Comparison of ENCODE assay signal across 23 cellular contexts in the genomic region with DNA sequence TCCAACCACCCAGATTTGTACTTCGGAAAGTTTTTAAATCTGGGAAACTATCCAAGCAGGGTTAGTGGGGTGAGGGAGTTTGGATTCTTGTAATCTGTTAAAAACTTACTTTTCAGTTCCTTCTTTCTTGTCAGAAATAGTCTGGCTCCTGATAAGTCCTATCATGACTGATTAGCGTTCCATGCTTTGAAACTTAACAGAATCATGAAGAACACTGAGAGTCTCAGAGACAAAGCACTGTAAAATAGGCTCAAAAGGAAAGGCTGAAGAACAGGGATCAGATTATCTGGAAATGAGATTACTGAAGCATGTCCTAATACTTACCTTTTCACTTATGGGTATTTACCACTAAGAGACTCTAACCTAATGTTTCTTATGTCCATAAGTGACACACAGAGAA.
DNase-seq lines count a peak whose midpoint lies in the region; ATAC-seq, FAIRE-seq and TF ChIP-seq lines count a peak whose summit lies in the region.
"Had no signal": no experiment of that assay in that cellular context is flagged by ENCODE, and none has a peak within 500 bp of the region (broad histone marks: within the 10 kb centered on the region; RNA-seq: fewer than 3 reads in every experiment).

No MANE protein-coding gene starts in this region.

- DNase-seq in CD1c-positive myeloid dendritic cell (ENCODE audit: extremely low spot score) (peak; percentile 12), IMR-90 (no peak), mesendoderm (peak; percentile 86), EL (no peak), SHP77 (lab: John Stamatoyannopoulos, UW) (no peak), urothelium cell line (ENCODE audit: low spot score) (no peak), ACHN (no peak)
- DNase-seq: BE2C; CD4-positive, CD25-positive, alpha-beta regulatory T cell; DMS79; Karpas-422; NCI-H1092 treated with DMSO at 0.1 percent for 48 hours; NCI-H1436 treated with DMSO at 0.1 percent for 48 hours; NCI-H1930; NCI-H226; NCI-H510A treated with DMSO at 0.1 percent for 48 hours; NCI-H748 treated with DMSO at 0.1 percent for 48 hours; Peyer's patch; SW 1271 had no signal

- no peak overlapping the region for H3K9ac ChIP-seq in IMR-90 (ENCODE audit: low read depth, low read length)
- no peak overlapping the region for H3K9ac ChIP-seq in mesendoderm (ENCODE audit: low read length)

- no peak overlapping the region for H2AK9ac ChIP-seq in IMR-90 (replicated peaks; ENCODE audit: low read depth, low read length, poor library complexity)

- H2BK15ac ChIP-seq in IMR-90 (ENCODE audit: low read depth, low read length) = peak overlapping the region; percentile 70; the same call in 1 of the 3 replicates
- H2BK15ac ChIP-seq in mesendoderm (replicated peaks; ENCODE audit: low read depth) = no peak overlapping the region

- H3K36me3 ChIP-seq in IMR-90 (ENCODE audit: control insufficient read depth, insufficient read depth, low read length) (no peaks in the 10 kb centered on the region), mesendoderm (ENCODE audit: control insufficient read depth, insufficient read depth, low read length) (no peaks in the 10 kb centered on the region)
- H3K36me3 ChIP-seq: BE2C, Peyer's patch, SJSA1 had no signal

- H3K4me3 ChIP-seq in IMR-90 (ENCODE audit: insufficient read depth, low read depth, low read length) (no peak overlapping the region), mesendoderm (ENCODE audit: low read length) (no peak overlapping the region)
- H3K4me3 ChIP-seq: A549, Peyer's patch, SJSA1 had no signal

- H4K20me1 ChIP-seq in IMR-90 (ENCODE audit: insufficient read depth, low read length) = no peaks in the 10 kb centered on the region

- CTCF ChIA-PET in IMR-90 (lab: Yijun Ruan, JAX) = no interaction called here

- POLR2A ChIA-PET in IMR-90 (lab: Charles Lee; ENCODE audit: unreplicated experiment) = no interaction called here

- no peaks in the 10 kb centered on the region for H3K79me1 ChIP-seq in IMR-90 (ENCODE audit: low read depth in 1 of 2, low read length in 2 of 2)
- no peaks in the 10 kb centered on the region for H3K79me1 ChIP-seq in mesendoderm (ENCODE audit: low read length)

- no peak overlapping the region for H3K56ac ChIP-seq in IMR-90 (ENCODE audit: extremely low read depth, insufficient read depth, low read length)
- H3K56ac ChIP-seq in mesendoderm (ENCODE audit: low read length) = no peak overlapping the region

- in situ Hi-C loops in IMR-90 (cut with MboI; ENCODE audit: low sequenced_read_pairs) = no loop called here
- in situ Hi-C loops in ACHN (cut with HindIII; ENCODE audit: low pct_ligation_motif_present, low pct_unique_long_range_greater_than_20kb, low sequenced_read_pairs) = no loop called here

- H3K27me3 ChIP-seq in IMR-90 (ENCODE audit: control insufficient read depth, insufficient read depth, low read length) = no peaks in the 10 kb centered on the region
- no peaks in the 10 kb centered on the region for H3K27me3 ChIP-seq in mesendoderm (ENCODE audit: insufficient read depth, low read length, poor library complexity)
- H3K27me3 ChIP-seq: BE2C, Peyer's patch, SJSA1 had no signal

- H3K27ac ChIP-seq in IMR-90 (ENCODE audit: insufficient read depth, low read length) = no peak overlapping the region
- no peak overlapping the region for H3K27ac ChIP-seq in mesendoderm (ENCODE audit: low read depth, low read length)
- H3K27ac ChIP-seq: A549, SJSA1 had no signal

- intact Hi-C loops in IMR-90 (cut with micrococcal nuclease) = no loop called here

- H2BK20ac ChIP-seq in IMR-90 (ENCODE audit: low read depth, low read length) = no peak overlapping the region

- dilution Hi-C loops in IMR-90 (cut with HindIII; ENCODE audit: low sequenced_read_pairs, unreplicated experiment) = no loop called here

- H3K9me1 ChIP-seq in IMR-90 (ENCODE audit: insufficient read depth, low read length) = 0 out of 2 replicates have a peak, but pooled peaks cover 2% of the 10 kb centered on the region

- no peak overlapping the region; the same call in 1 of the 2 replicates for H2AK5ac ChIP-seq in IMR-90 (ENCODE audit: low read depth, low read length)
- no peak overlapping the region for H2AK5ac ChIP-seq in mesendoderm (ENCODE audit: low read length)

- ATAC-seq in IMR-90 (ENCODE audit: low read depth) (no peak), SK-N-SH treated with all-trans-retinoic acid at 6 μM for 48 hours (peak; percentile 86)
- ATAC-seq: A549 had no signal

- H3K79me2 ChIP-seq in mesendoderm (ENCODE audit: control insufficient read depth, insufficient read depth, low read length) = no peaks in the 10 kb centered on the region

- H2BK5ac ChIP-seq in IMR-90 (ENCODE audit: low read depth, low read length, poor library complexity, severe bottlenecking) (no peak overlapping the region), mesendoderm (ENCODE audit: low read length) (no peak overlapping the region)

- TF ChIP-seq POLR2A in IMR-90 (IDR thresholded peaks at IDR 0.05; ENCODE audit: low read depth, low read length) = no peak

- WGBS in IMR-90 (ENCODE audit: extremely low coverage in 2 of 2, insufficient read length in 1 of 2), 2 experiments = no CpG with 5 or more reads among the region's 2 CpGs
- no CpG with 5 or more reads among the region's 2 CpGs for WGBS in mesendoderm (ENCODE audit: extremely low coverage, insufficient coverage, low lambda C conversion rate)

- BruUV-seq in IMR-90 (replicated peaks; lab: Mats Ljungman, UMichigan) = no TSS peak

- H3K4ac ChIP-seq in IMR-90 (ENCODE audit: low read depth, low read length) (no peak overlapping the region), mesendoderm (ENCODE audit: low read depth, low read length) (no peak overlapping the region)

- TF ChIP-seq RAD21 in IMR-90 (IDR thresholded peaks at IDR 0.05; ENCODE audit: low read length) = no peak

- peak overlapping the region; percentile 59; the same call in 1 of the 2 replicates for H3K18ac ChIP-seq in IMR-90 (ENCODE audit: low read depth, low read length)
- H3K18ac ChIP-seq in mesendoderm (ENCODE audit: low read length) = no peak overlapping the region

- no peak for TF ChIP-seq CTCF in IMR-90 (conservative IDR thresholded peaks at IDR 0.05; ENCODE audit: low read depth, low read length)

- H4K5ac ChIP-seq in IMR-90 (ENCODE audit: low read depth, low read length) (no peak overlapping the region), mesendoderm (ENCODE audit: low read length) (no peak overlapping the region)

- no peak overlapping the region for H4K91ac ChIP-seq in IMR-90 (ENCODE audit: insufficient read depth, low read depth, low read length)

- H3K14ac ChIP-seq in IMR-90 (replicated peaks; ENCODE audit: low read depth, low read length) = no peak overlapping the region

- FAIRE-seq in urothelium cell line (lab: Jason Lieb, UNC) = no peak
- FAIRE-seq: A549, H1 had no signal

- H3K23ac ChIP-seq in IMR-90 (ENCODE audit: low read depth, low read length) (no peak overlapping the region), mesendoderm (ENCODE audit: low read length) (no peak overlapping the region)

- H3K4me1 ChIP-seq in IMR-90 (ENCODE audit: control insufficient read depth, insufficient read depth, low read length) (peaks cover 13% of the 10 kb centered on the region), mesendoderm (ENCODE audit: control insufficient read depth, low read depth, low read length) (peaks cover 6% of the 10 kb centered on the region)

- no peak overlapping the region for H2BK120ac ChIP-seq in IMR-90 (ENCODE audit: low read depth, low read length)
- peak overlapping the region; percentile 64 for H2BK120ac ChIP-seq in mesendoderm (ENCODE audit: low read depth, low read length)

- H2AFZ ChIP-seq in IMR-90 (replicated peaks; ENCODE audit: low read length, poor library complexity) = no peak overlapping the region

- no peaks in the 10 kb centered on the region for H3K9me3 ChIP-seq in IMR-90 (ENCODE audit: control insufficient read depth, insufficient read depth, low read length)
- H3K9me3 ChIP-seq: A549, BE2C, Peyer's patch, SJSA1 had no signal

- H3K4me2 ChIP-seq in IMR-90 (ENCODE audit: low read depth, low read length) (no peak overlapping the region), mesendoderm (ENCODE audit: low read length) (no peak overlapping the region)
- H3K4me2 ChIP-seq: A549 had no signal

- H4K8ac ChIP-seq in IMR-90 (ENCODE audit: low read depth in 2 of 2, low read length in 2 of 2) = no peak overlapping the region
- no peak overlapping the region for H4K8ac ChIP-seq in mesendoderm (ENCODE audit: low read depth, low read length)

TF ChIP-seq in IMR-90, 13 proteins besides CTCF, POLR2A, EP300 and RAD21:
- TF ChIP-seq CEBPB (IDR thresholded peaks at IDR 0.05; ENCODE audit: low read depth, low read length) (no peak), CHD1 (IDR thresholded peaks at IDR 0.05; ENCODE audit: low read depth, low read length) (no peak), MXI1 (IDR thresholded peaks at IDR 0.05; ENCODE audit: borderline replicate concordance, low read depth, low read length) (no peak), MAZ (IDR thresholded peaks at IDR 0.05; ENCODE audit: borderline replicate concordance, low read depth, low read length) (no peak), MAFK (IDR thresholded peaks at IDR 0.05; ENCODE audit: low read depth, low read length) (no peak), RFX5 (IDR thresholded peaks at IDR 0.05; ENCODE audit: low read depth, low read length) (no peak), NFE2L2 (IDR thresholded peaks at IDR 0.05; ENCODE audit: low read depth, low read length) (no peak)

TF ChIP-seq in SK-N-SH treated with all-trans-retinoic acid at 6 μM for 48 hours, 23 proteins besides CTCF, POLR2A, EP300 and RAD21 (continues in another document):
- peak; percentile 44; the same call in 1 of the 2 replicates for TF ChIP-seq TOX (CRISPR knock-in tag; IDR thresholded peaks at IDR 0.05; ENCODE audit: borderline replicate concordance)
- no peak for TF ChIP-seq BACH2 (CRISPR knock-in tag; IDR thresholded peaks at IDR 0.05; ENCODE audit: borderline replicate concordance)
- TF ChIP-seq ISL1 (CRISPR knock-in tag; IDR thresholded peaks at IDR 0.05) = peak; percentile 75
- no peak; the same call in 1 of the 2 replicates for TF ChIP-seq ZC3H10 (CRISPR knock-in tag; IDR thresholded peaks at IDR 0.05)
- TF ChIP-seq PPARA (CRISPR knock-in tag; IDR thresholded peaks at IDR 0.05; ENCODE audit: borderline replicate concordance) = no peak

Comparison
In these comparisons a context has a peak if more than half of its experiments do, and no peak if none do; other contexts are left out.
1. DNase-seq: peak in CD1c-positive myeloid dendritic cell (single experiment) and mesendoderm (single experiment); none in IMR-90 (single experiment), EL (single experiment), SHP77 (0 of 2), urothelium cell line (single experiment) and ACHN (single experiment).